ENCODE assay signal across 8 cellular contexts in the genomic region with DNA sequence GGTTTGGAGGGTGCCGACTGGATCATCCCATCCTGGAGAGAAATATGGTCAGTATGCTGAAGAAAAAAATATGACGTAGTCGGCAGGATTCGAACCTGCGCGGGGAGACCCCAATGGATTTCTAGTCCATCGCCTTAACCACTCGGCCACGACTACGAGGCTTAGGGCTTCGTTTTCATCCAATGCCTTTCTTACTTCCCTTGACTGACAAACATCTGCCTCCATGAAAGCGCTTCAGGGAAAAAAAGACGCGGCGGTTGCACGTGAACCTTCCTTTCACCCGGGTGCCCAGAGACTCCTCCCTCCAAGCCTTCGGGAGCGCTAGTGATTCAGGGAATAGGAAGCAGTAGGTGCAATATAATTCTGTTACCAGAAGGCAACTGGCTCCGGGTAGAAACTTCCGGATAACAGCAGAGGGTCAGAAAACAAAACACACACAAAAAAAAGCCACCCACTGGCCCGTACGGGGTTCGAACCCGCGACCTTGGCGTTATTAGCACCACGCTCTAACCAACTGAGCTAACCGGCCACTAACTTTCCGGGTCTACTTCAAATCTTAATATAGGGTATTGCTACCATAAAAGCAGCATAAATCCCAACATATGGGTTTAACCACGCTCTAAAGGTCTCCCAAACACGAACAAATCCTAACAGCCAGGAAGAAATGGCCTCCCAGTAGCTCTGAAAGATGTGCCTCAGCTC. TPM values are rescaled to one million over a fixed set of nuclear protein-coding genes. Genes with fewer than 3 reads are reported as not detected.
DNase-seq lines count a peak whose midpoint lies in the region; ATAC-seq and TF ChIP-seq lines count a peak whose summit lies in the region.

No MANE protein-coding gene starts in this region.

- TF ChIP-seq CTCF in OCI-LY3 (IDR thresholded peaks at IDR 0.05; ENCODE audit: low read depth, low read length), result no peak

- no peaks in the 10 kb centered on the region for H3K9me3 ChIP-seq in OCI-LY3 (ENCODE audit: insufficient read depth, low read length)
- H3K9me3 ChIP-seq in trophoblast cell (ENCODE audit: insufficient read depth, low read depth, low read length), result no peaks in the 10 kb centered on the region

- H3K4me3 ChIP-seq in OCI-LY3 (ENCODE audit: low read length) (peak overlapping the region; percentile 89), trophoblast cell (ENCODE audit: low read depth, low read length) (peak overlapping the region; percentile 51)

- no peak overlapping the region for H2AFZ ChIP-seq in OCI-LY3 (ENCODE audit: low read depth, low read length)
- peak overlapping the region; percentile 3 for H2AFZ ChIP-seq in trophoblast cell (ENCODE audit: insufficient read depth, low read length, poor library complexity)

- H3K4ac ChIP-seq in trophoblast cell (ENCODE audit: low read depth, low read length), result no peak overlapping the region

- WGBS in trophoblast cell (ENCODE audit: extremely low coverage, insufficient coverage, insufficient read length), result no CpG with 5 or more reads among the region's 32 CpGs

- no peak overlapping the region for H2BK12ac ChIP-seq in trophoblast cell (ENCODE audit: low read length)

- no peaks in the 10 kb centered on the region for H3K27me3 ChIP-seq in OCI-LY3 (ENCODE audit: low read depth, low read length)
- no peaks in the 10 kb centered on the region for H3K27me3 ChIP-seq in trophoblast cell (ENCODE audit: insufficient read depth, low read length)

- DNase-seq in activated CD4-positive, alpha-beta T cell treated with anti-CD3 and anti-CD28 coated beads for 24 hours (ENCODE audit: low read depth in 2 of 2), result peak; percentile 39 to 48
- DNase-seq in activated CD4-positive, alpha-beta T cell treated with anti-CD3 and anti-CD28 coated beads, Interleukin-2, amount 50 U/mL, for 1 hour, result no peak
- DNase-seq in amniotic stem cell (lab: John Stamatoyannopoulos, UW) (peak; percentile 86), left cardiac atrium (peak; percentile 69), trophoblast cell (peak; percentile 96 to 98), NCI-H2029 treated with DMSO at 0.1 percent for 48 hours (lab: John Stamatoyannopoulos, UW) (no peak)

- peaks cover 20% of the 10 kb centered on the region for H3K4me1 ChIP-seq in OCI-LY3 (ENCODE audit: low read length)
- H3K4me1 ChIP-seq in trophoblast cell (ENCODE audit: control insufficient read depth in 1 of 2, insufficient read depth in 2 of 2, low read length in 2 of 2), result peaks cover 10 to 11% of the 10 kb centered on the region in 2 experiments

- H4K91ac ChIP-seq in trophoblast cell (ENCODE audit: low read depth, low read length), result no peak overlapping the region

- H3K79me2 ChIP-seq in OCI-LY3 (ENCODE audit: low read length), result no peaks in the 10 kb centered on the region
- peaks cover 11% of the 10 kb centered on the region for H3K79me2 ChIP-seq in trophoblast cell (ENCODE audit: control insufficient read depth, insufficient read depth, low read length, poor library complexity)

- H3K23ac ChIP-seq in trophoblast cell (ENCODE audit: low read length), result no peak overlapping the region

- H4K12ac ChIP-seq in trophoblast cell (ENCODE audit: low read depth, low read length), result no peak overlapping the region

- H4K8ac ChIP-seq in trophoblast cell (ENCODE audit: low read depth, low read length), result no peak overlapping the region

- peaks cover 15% of the 10 kb centered on the region for H3K79me1 ChIP-seq in trophoblast cell (ENCODE audit: low read length)

- H2BK5ac ChIP-seq in trophoblast cell (ENCODE audit: low read depth, low read length, poor library complexity), result no peak overlapping the region

- H2AK5ac ChIP-seq in trophoblast cell (ENCODE audit: low read length), result no peak overlapping the region

- H3K27ac ChIP-seq in OCI-LY3 (ENCODE audit: low read length), result peak overlapping the region; percentile 89
- peak overlapping the region; percentile 32 for H3K27ac ChIP-seq in trophoblast cell (ENCODE audit: low read depth, low read length)

- H3K4me2 ChIP-seq in OCI-LY3 (ENCODE audit: low read length) (peak overlapping the region; percentile 87), trophoblast cell (ENCODE audit: low read length) (peak overlapping the region; percentile 65)

- H3K36me3 ChIP-seq in OCI-LY3 (replicated peaks; ENCODE audit: low read depth, low read length), result peaks cover 11% of the 10 kb centered on the region
- peaks cover 25 to 36% of the 10 kb centered on the region in 2 experiments for H3K36me3 ChIP-seq in trophoblast cell (ENCODE audit: control insufficient read depth in 1 of 2, insufficient read depth in 2 of 2, low read length in 2 of 2)

- no peak overlapping the region for H3K14ac ChIP-seq in trophoblast cell (ENCODE audit: low read length)

- H3K9ac ChIP-seq in OCI-LY3 (ENCODE audit: low read length), result peak overlapping the region; percentile 77
- no peak overlapping the region for H3K9ac ChIP-seq in trophoblast cell (ENCODE audit: low read length)

- H4K20me1 ChIP-seq in OCI-LY3 (ENCODE audit: insufficient read depth, low read length), result peaks cover 3% of the 10 kb centered on the region; the same call in 1 of the 2 replicates

- peak; percentile 3 to 23 for ATAC-seq in left cardiac atrium
- ATAC-seq in GM21576 (IDR thresholded peaks at IDR 0.05; ENCODE audit: unreplicated experiment), result no peak

- no peak overlapping the region for H2BK120ac ChIP-seq in trophoblast cell (ENCODE audit: insufficient read depth, low read length, poor library complexity)

- H3K18ac ChIP-seq in trophoblast cell (ENCODE audit: low read length), result no peak overlapping the region

- intact Hi-C loops in left cardiac atrium (cut with DNase I), result loop anchor here in 1 of 2 donors (5.0 kb wide), 1 partner anchor 104 kb away; a partner anchor contains a TSS

RNA-seq across cellular contexts. Expression of a gene that starts 16.3 kb away (rescaled TPM):
- total RNA-seq in left cardiac atrium, result 1 to 10 TPM; 1.4 to 1.5 TPM
- 77.1 and 81.2 TPM in 2 replicates for polyA plus RNA-seq in trophoblast cell (2013)

RNA-seq across cellular contexts. Expression of a gene that starts 21.2 kb away (rescaled TPM):
- total RNA-seq in left cardiac atrium, result 10 to 100 TPM; 16.0 to 16.6 TPM
- polyA plus RNA-seq in trophoblast cell (2013), result 10.1 and 10.3 TPM in 2 replicates

RNA-seq across cellular contexts. Expression of a gene that starts 22.4 kb away (rescaled TPM):
- 10 to 100 TPM; 13.5 to 24.1 TPM for total RNA-seq in left cardiac atrium
- polyA plus RNA-seq in trophoblast cell (2013), result 13.3 and 14.4 TPM in 2 replicates

RNA-seq across cellular contexts. Expression of a gene that starts 36.7 kb away (rescaled TPM):
- 1 to 10 TPM; 5.8 to 8.9 TPM for total RNA-seq in left cardiac atrium
- 3.3 and 3.6 TPM in 2 replicates for polyA plus RNA-seq in trophoblast cell (2013)

RNA-seq across cellular contexts. Expression of a gene that starts 50.5 kb away (rescaled TPM):
- 1 to 10 TPM; 6.8 to 8.0 TPM for total RNA-seq in left cardiac atrium
- polyA plus RNA-seq in trophoblast cell (2013), result 7.4 and 7.6 TPM in 2 replicates

Comparison
In these comparisons a context has a peak if more than half of its experiments do, and no peak if none do; other contexts are left out.
1. DNase-seq: peak in activated CD4-positive, alpha-beta T cell treated with anti-CD3 and anti-CD28 coated beads for 24 hours (2 of 2), amniotic stem cell (single experiment), left cardiac atrium (single experiment) and trophoblast cell (2 of 2); none in activated CD4-positive, alpha-beta T cell treated with anti-CD3 and anti-CD28 coated beads, Interleukin-2, amount 50 U/mL, for 1 hour (single experiment) and NCI-H2029 treated with DMSO at 0.1 percent for 48 hours (single experiment).